Comparison of ENCODE assay signal across 22 cellular contexts in genomic region chr2:227889336-227889735, GRCh38. TPM values are rescaled to one million over a fixed set of nuclear protein-coding genes. Genes with fewer than 3 reads are reported as not detected.
DNase-seq lines count a peak whose midpoint lies in the region; ATAC-seq lines count a peak whose summit lies in the region.
"Had no signal": no experiment of that assay in that cellular context is flagged by ENCODE, and none has a peak within 500 bp of the region (broad histone marks: within the 10 kb centered on the region; RNA-seq: fewer than 3 reads in every experiment).

No MANE protein-coding gene starts in this region.

- H3K27me3 Mint-ChIP-seq in activated CD4-positive, alpha-beta T cell treated with anti-CD3 and anti-CD28 coated beads, Interleukin-2, amount 10 ng/mL, durations not matched to agents 24 days and 14 days, result no peaks in the 10 kb centered on the region
- peaks cover 2% of the 10 kb centered on the region for H3K27me3 Mint-ChIP-seq in activated CD4-positive, alpha-beta T cell treated with anti-CD3 and anti-CD28 coated beads, Interleukin-2, amount 10 ng/mL, durations not matched to agents 7 days and 5 days

- H3K9me3 ChIP-seq in SK-N-MC (ENCODE audit: low read depth, low read length), result no peaks in the 10 kb centered on the region
- H3K9me3 ChIP-seq: MG63, SJCRH30 had no signal

- H3K4me1 Mint-ChIP-seq in activated CD4-positive, alpha-beta T cell treated with anti-CD3 and anti-CD28 coated beads, Interleukin-2, amount 10 ng/mL, durations not matched to agents 24 days and 14 days, result peaks cover 2% of the 10 kb centered on the region
- H3K4me1 Mint-ChIP-seq in activated CD4-positive, alpha-beta T cell treated with anti-CD3 and anti-CD28 coated beads, Interleukin-2, amount 10 ng/mL, durations not matched to agents 7 days and 5 days, result no peaks in the 10 kb centered on the region

- no peak overlapping the region for H3K27ac Mint-ChIP-seq in activated CD4-positive, alpha-beta T cell treated with anti-CD3 and anti-CD28 coated beads, Interleukin-2, amount 10 ng/mL, durations not matched to agents 24 days and 14 days
- no peak overlapping the region for H3K27ac Mint-ChIP-seq in activated CD4-positive, alpha-beta T cell treated with anti-CD3 and anti-CD28 coated beads, Interleukin-2, amount 10 ng/mL, durations not matched to agents 7 days and 5 days
- H3K27ac Mint-ChIP-seq: CD14-positive monocyte had no signal

- H3K36me3 Mint-ChIP-seq in activated CD4-positive, alpha-beta T cell treated with anti-CD3 and anti-CD28 coated beads, Interleukin-2, amount 10 ng/mL, durations not matched to agents 24 days and 14 days (ENCODE audit: low read depth), result no peaks in the 10 kb centered on the region
- no peaks in the 10 kb centered on the region for H3K36me3 Mint-ChIP-seq in activated CD4-positive, alpha-beta T cell treated with anti-CD3 and anti-CD28 coated beads, Interleukin-2, amount 10 ng/mL, durations not matched to agents 7 days and 5 days (ENCODE audit: low read depth)
- H3K36me3 Mint-ChIP-seq: CD14-positive monocyte had no signal

- no peak overlapping the region for H3K4me3 Mint-ChIP-seq in activated CD4-positive, alpha-beta T cell treated with anti-CD3 and anti-CD28 coated beads, Interleukin-2, amount 10 ng/mL, durations not matched to agents 24 days and 14 days
- no peak overlapping the region for H3K4me3 Mint-ChIP-seq in activated CD4-positive, alpha-beta T cell treated with anti-CD3 and anti-CD28 coated beads, Interleukin-2, amount 10 ng/mL, durations not matched to agents 7 days and 5 days
- H3K4me3 Mint-ChIP-seq: CD14-positive monocyte had no signal

- no peak for ATAC-seq in GM18858 (IDR thresholded peaks at IDR 0.05; ENCODE audit: unreplicated experiment)
- no peak for ATAC-seq in HG03039 (IDR thresholded peaks at IDR 0.05; ENCODE audit: unreplicated experiment)
- no peak for ATAC-seq in GM19351 (IDR thresholded peaks at IDR 0.05; ENCODE audit: unreplicated experiment)
- ATAC-seq: HCT116, HepG2 had no signal

- DNase-seq in activated CD4-positive, alpha-beta T cell treated with anti-CD3 and anti-CD28 coated beads, Interleukin-2, amount 10 ng/mL, durations not matched to agents 24 days and 14 days, result peak; percentile 45
- no peak for DNase-seq in activated CD4-positive, alpha-beta T cell treated with anti-CD3 and anti-CD28 coated beads, Interleukin-2, amount 10 ng/mL, durations not matched to agents 7 days and 5 days
- DNase-seq in NCI-H1105 (lab: John Stamatoyannopoulos, UW), result peak; percentile 60
- no peak for DNase-seq in SK-N-MC (ENCODE audit: low read depth, low spot score)
- no peak for DNase-seq in substantia nigra (lab: John Stamatoyannopoulos, UW)
- DNase-seq: ACHN, AML-193, GM23248, MG63, NCI-H1092, NCI-H187 treated with DMSO at 0.1 percent for 48 hours, NCI-H2171 treated with DMSO at 0.1 percent for 48 hours, NCI-H510A treated with DMSO at 0.1 percent for 48 hours, RPMI8226, SJCRH30, T-helper 2 cell had no signal

- intact Hi-C loops in activated CD4-positive, alpha-beta T cell treated with anti-CD3 and anti-CD28 coated beads, Interleukin-2, amount 10 ng/mL, durations not matched to agents 24 days and 14 days (cut with micrococcal nuclease), result no loop called here

- POLR2A ChIA-PET in activated CD4-positive, alpha-beta T cell treated with anti-CD3 and anti-CD28 coated beads, Interleukin-2, amount 10 ng/mL, durations not matched to agents 7 days and 5 days (lab: Charles Lee), result no interaction called here

- no peaks in the 10 kb centered on the region for H3K36me3 ChIP-seq in SK-N-MC (ENCODE audit: insufficient read depth, low read length)
- H3K36me3 ChIP-seq: MG63, SJCRH30 had no signal

- H3K9ac ChIP-seq in SK-N-MC (ENCODE audit: insufficient read length), result peak overlapping the region; percentile 13
- H3K9ac ChIP-seq: GM23248 had no signal

- CTCF ChIA-PET in activated CD4-positive, alpha-beta T cell treated with anti-CD3 and anti-CD28 coated beads, Interleukin-2, amount 10 ng/mL, durations not matched to agents 7 days and 5 days (lab: Charles Lee), result interaction anchor here (1.1 kb wide), 1 partner anchor 11 kb away, joined by 4 read pairs; no protein-coding TSS in a partner anchor

- H3K27ac ChIP-seq in SK-N-MC (no peak overlapping the region), substantia nigra (ENCODE audit: low read depth, low read length, poor library complexity, severe bottlenecking) (no peak overlapping the region)
- H3K27ac ChIP-seq: GM23248, SJCRH30 had no signal

- H3K4me3 ChIP-seq in SK-N-MC, result no peak overlapping the region
- H3K4me3 ChIP-seq: GM23248, MG63, SJCRH30 had no signal

- no peaks in the 10 kb centered on the region for H3K9me3 Mint-ChIP-seq in activated CD4-positive, alpha-beta T cell treated with anti-CD3 and anti-CD28 coated beads, Interleukin-2, amount 10 ng/mL, durations not matched to agents 24 days and 14 days
- no peaks in the 10 kb centered on the region for H3K9me3 Mint-ChIP-seq in activated CD4-positive, alpha-beta T cell treated with anti-CD3 and anti-CD28 coated beads, Interleukin-2, amount 10 ng/mL, durations not matched to agents 7 days and 5 days
- H3K9me3 Mint-ChIP-seq: CD14-positive monocyte had no signal

RNA-seq across cellular contexts. Expression of gene DAW1, which starts 17.9 kb away (rescaled TPM):
- not detected in 2 replicates for total RNA-seq in activated CD4-positive, alpha-beta T cell treated with anti-CD3 and anti-CD28 coated beads, Interleukin-2, amount 10 ng/mL, durations not matched to agents 24 days and 14 days
- total RNA-seq in activated CD4-positive, alpha-beta T cell treated with anti-CD3 and anti-CD28 coated beads, Interleukin-2, amount 10 ng/mL, durations not matched to agents 7 days and 5 days, result not detected
- total RNA-seq: HepG2 had no signal

Comparison
In these comparisons a context has a peak if more than half of its experiments do, and no peak if none do; other contexts are left out.
1. DNase-seq: peak in activated CD4-positive, alpha-beta T cell treated with anti-CD3 and anti-CD28 coated beads, Interleukin-2, amount 10 ng/mL, durations not matched to agents 24 days and 14 days (single experiment) and NCI-H1105 (single experiment); none in activated CD4-positive, alpha-beta T cell treated with anti-CD3 and anti-CD28 coated beads, Interleukin-2, amount 10 ng/mL, durations not matched to agents 7 days and 5 days (single experiment), SK-N-MC (single experiment) and substantia nigra (0 of 49).